8 cellular contexts compared by ENCODE assay signal in the genomic region with DNA sequence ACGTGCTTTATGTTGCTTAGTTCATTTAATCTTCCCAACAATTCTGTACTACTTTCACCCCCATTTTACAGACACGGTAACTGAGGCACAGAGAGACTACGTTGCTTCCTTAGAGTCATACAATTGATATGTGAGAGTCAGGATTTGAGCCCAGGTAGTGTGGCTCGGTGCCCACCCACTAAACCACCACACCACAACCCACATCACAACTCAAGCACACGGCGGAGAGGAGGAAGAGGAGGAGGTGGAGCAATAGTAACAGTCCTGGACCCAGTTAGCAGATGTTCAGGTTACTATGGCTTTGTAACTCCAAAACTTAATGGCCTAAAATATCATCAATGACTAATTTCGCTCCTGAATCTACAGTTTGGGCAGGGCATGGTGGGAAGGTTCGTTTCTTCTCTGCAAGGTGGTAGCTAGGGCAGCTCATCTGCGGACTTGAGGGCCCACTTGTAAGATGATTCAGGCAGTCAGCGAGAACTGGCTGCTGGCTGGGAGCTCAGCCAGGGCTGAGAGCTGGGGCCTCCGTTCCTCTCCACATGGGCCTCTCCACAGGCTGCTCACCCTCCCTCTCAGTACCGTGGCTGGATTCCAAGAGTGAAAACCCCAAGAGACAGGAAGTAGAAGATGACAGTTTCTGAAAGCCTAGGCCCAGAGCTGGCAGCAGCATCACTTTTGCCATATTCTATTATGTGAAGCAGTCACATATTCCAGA.
A peak's percentile ranks its signal among the peaks of the same experiment; 100 is the strongest.
DNase-seq lines count a peak whose midpoint lies in the region; ATAC-seq and TF ChIP-seq lines count a peak whose summit lies in the region.

No MANE protein-coding gene starts in this region.

- H3K4ac ChIP-seq in IMR-90 (ENCODE audit: low read depth, low read length): peak overlapping the region; percentile 74

- H4K20me1 ChIP-seq in IMR-90 (ENCODE audit: insufficient read depth, low read length): no peaks in the 10 kb centered on the region

- peak overlapping the region; percentile 42 for H3K14ac ChIP-seq in IMR-90 (replicated peaks; ENCODE audit: low read depth, low read length)

- CTCF ChIA-PET in IMR-90 (lab: Yijun Ruan, JAX): no interaction called here

- H3K79me1 ChIP-seq in IMR-90 (ENCODE audit: low read depth in 1 of 2, low read length in 2 of 2): no peaks in the 10 kb centered on the region

- H3K27me3 ChIP-seq in IMR-90 (ENCODE audit: control insufficient read depth, insufficient read depth, low read length): no peaks in the 10 kb centered on the region; the same call in 1 of the 2 replicates
- no peaks in the 10 kb centered on the region for H3K27me3 ChIP-seq in ascending aorta

- peak overlapping the region; percentile 39 for H4K5ac ChIP-seq in IMR-90 (ENCODE audit: low read depth, low read length)

- peak overlapping the region; percentile 38 for H3K18ac ChIP-seq in IMR-90 (ENCODE audit: low read depth, low read length)

- in situ Hi-C loops in IMR-90 (cut with MboI; ENCODE audit: low sequenced_read_pairs): no loop called here

- no peak overlapping the region for H3K23ac ChIP-seq in IMR-90 (ENCODE audit: low read depth, low read length)

- peak; percentile 28; the same call in 1 of the 2 replicates for TF ChIP-seq RAD21 in IMR-90 (IDR thresholded peaks at IDR 0.05; ENCODE audit: low read length)

- H3K4me3 ChIP-seq in IMR-90 (ENCODE audit: insufficient read depth, low read depth, low read length) (no peak overlapping the region), ascending aorta (no peak overlapping the region)

- POLR2A ChIA-PET in IMR-90 (lab: Charles Lee; ENCODE audit: unreplicated experiment): no interaction called here

- no peaks in the 10 kb centered on the region; the same call in 1 of the 2 replicates for H3K9me3 ChIP-seq in IMR-90 (ENCODE audit: control insufficient read depth, insufficient read depth, low read length)
- no peaks in the 10 kb centered on the region for H3K9me3 ChIP-seq in ascending aorta

- peak overlapping the region; percentile 96; the same call in 1 of the 2 replicates for H2AK5ac ChIP-seq in IMR-90 (ENCODE audit: low read depth, low read length)

- intact Hi-C loops in IMR-90 (cut with micrococcal nuclease): no loop called here
- intact Hi-C loops in ascending aorta (cut with DNase I): no loop called here

- TF ChIP-seq CTCF in IMR-90 (conservative IDR thresholded peaks at IDR 0.05; ENCODE audit: low read depth, low read length): no peak
- no peak for TF ChIP-seq CTCF in ascending aorta (IDR thresholded peaks at IDR 0.05)

- peaks cover 8% of the 10 kb centered on the region for H3K4me1 ChIP-seq in IMR-90 (ENCODE audit: control insufficient read depth, insufficient read depth, low read length)
- H3K4me1 ChIP-seq in ascending aorta: peaks cover 6 to 15% of the 10 kb centered on the region in 2 donors

- peak overlapping the region; percentile 59; the same call in 1 of the 2 replicates for H4K91ac ChIP-seq in IMR-90 (ENCODE audit: insufficient read depth, low read depth, low read length)

- ATAC-seq in IMR-90 (ENCODE audit: low read depth): peak; percentile 98
- ATAC-seq in HG03520 (IDR thresholded peaks at IDR 0.05; ENCODE audit: unreplicated experiment): no peak
- no peak for ATAC-seq in GM18873 (IDR thresholded peaks at IDR 0.05; ENCODE audit: low FRiP score, unreplicated experiment)

- DNase-seq in GM19240 (ENCODE audit: insufficient read length, low spot score): peak; percentile 32
- DNase-seq in IMR-90: peak; percentile 98
- peak in 4 of 5 donors; percentile 28 to 83 (median 32) for DNase-seq in T-helper 1 cell
- DNase-seq in ascending aorta (ENCODE audit: low spot score in 2 of 2): peak; percentile 50 to 89
- peak; percentile 84 to 85 for DNase-seq in hippocampal formation (lab: John Stamatoyannopoulos, UW)
- DNase-seq in stimulated activated CD4-positive, alpha-beta T cell treated with anti-CD3 and anti-CD28 coated beads, Interleukin-1b, Interleukin-23, amount 100 ng/mL, for 4 hours (ENCODE audit: low read depth in 2 of 2): peak; percentile 23 to 26

- H3K9me1 ChIP-seq in IMR-90 (ENCODE audit: insufficient read depth, low read length): 0 out of 2 replicates have a peak, but pooled peaks cover 5% of the 10 kb centered on the region

- no peak overlapping the region for H3K9ac ChIP-seq in IMR-90 (ENCODE audit: low read depth, low read length)

- BruUV-seq in IMR-90 (replicated peaks; lab: Mats Ljungman, UMichigan): no TSS peak

- dilution Hi-C loops in IMR-90 (cut with HindIII; ENCODE audit: low sequenced_read_pairs, unreplicated experiment): no loop called here

- H3K36me3 ChIP-seq in IMR-90 (ENCODE audit: control insufficient read depth, insufficient read depth, low read length) (no peaks in the 10 kb centered on the region), ascending aorta (no peaks in the 10 kb centered on the region)

- H2BK120ac ChIP-seq in IMR-90 (ENCODE audit: low read depth, low read length): peak overlapping the region; percentile 63

- peak overlapping the region; percentile 58 for H2AFZ ChIP-seq in IMR-90 (replicated peaks; ENCODE audit: low read length, poor library complexity)

- no peak overlapping the region for H3K56ac ChIP-seq in IMR-90 (ENCODE audit: extremely low read depth, insufficient read depth, low read length)

- no CpG with 5 or more reads among the region's 12 CpGs for WGBS in IMR-90 (ENCODE audit: extremely low coverage in 2 of 2, insufficient read length in 1 of 2), 2 experiments

- peak overlapping the region; percentile 41; the same call in 1 of the 2 replicates for H3K27ac ChIP-seq in IMR-90 (ENCODE audit: insufficient read depth, low read length)
- H3K27ac ChIP-seq in ascending aorta: peak overlapping the region; percentile 27 to 34

- peak overlapping the region; percentile 3; the same call in 1 of the 2 replicates for H3K4me2 ChIP-seq in IMR-90 (ENCODE audit: low read depth, low read length)

- H2AK9ac ChIP-seq in IMR-90 (replicated peaks; ENCODE audit: low read depth, low read length, poor library complexity): peak overlapping the region; percentile 58

- peak overlapping the region in 1 of 2 experiments; percentile 75; a peak in 2 of 4 replicates for H4K8ac ChIP-seq in IMR-90 (ENCODE audit: low read depth in 2 of 2, low read length in 2 of 2)

- peak overlapping the region; percentile 46; the same call in 2 of the 3 replicates for H2BK15ac ChIP-seq in IMR-90 (ENCODE audit: low read depth, low read length)

- H2BK5ac ChIP-seq in IMR-90 (ENCODE audit: low read depth, low read length, poor library complexity, severe bottlenecking): peak overlapping the region; percentile 71

- peak overlapping the region; percentile 81 for H2BK20ac ChIP-seq in IMR-90 (ENCODE audit: low read depth, low read length)

- TF ChIP-seq POLR2A in IMR-90 (IDR thresholded peaks at IDR 0.05; ENCODE audit: low read depth, low read length): no peak

TF ChIP-seq in IMR-90, 13 proteins besides CTCF, POLR2A, EP300 and RAD21:
- TF ChIP-seq, protein P1, sequence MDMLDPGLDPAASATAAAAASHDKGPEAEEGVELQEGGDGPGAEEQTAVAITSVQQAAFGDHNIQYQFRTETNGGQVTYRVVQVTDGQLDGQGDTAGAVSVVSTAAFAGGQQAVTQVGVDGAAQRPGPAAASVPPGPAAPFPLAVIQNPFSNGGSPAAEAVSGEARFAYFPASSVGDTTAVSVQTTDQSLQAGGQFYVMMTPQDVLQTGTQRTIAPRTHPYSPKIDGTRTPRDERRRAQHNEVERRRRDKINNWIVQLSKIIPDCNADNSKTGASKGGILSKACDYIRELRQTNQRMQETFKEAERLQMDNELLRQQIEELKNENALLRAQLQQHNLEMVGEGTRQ (IDR thresholded peaks at IDR 0.05; ENCODE audit: low read depth, low read length): 0 out of 2 replicates have a peak, but pooled peaks have one; percentile 7
- TF ChIP-seq SMC3 (IDR thresholded peaks at IDR 0.05; ENCODE audit: low read depth, low read length): no peak
- no peak for TF ChIP-seq MAFK (IDR thresholded peaks at IDR 0.05; ENCODE audit: low read depth, low read length)
- TF ChIP-seq CEBPB (IDR thresholded peaks at IDR 0.05; ENCODE audit: low read depth, low read length): no peak
- peak; percentile 72 for TF ChIP-seq MAZ (IDR thresholded peaks at IDR 0.05; ENCODE audit: borderline replicate concordance, low read depth, low read length)
- TF ChIP-seq MXI1 (IDR thresholded peaks at IDR 0.05; ENCODE audit: borderline replicate concordance, low read depth, low read length): 0 out of 2 replicates have a peak, but pooled peaks have one; percentile 21
TF ChIP-seq in IMR-90: peak in this region for 3.

Comparison
In these comparisons a context has a peak if more than half of its experiments do, and no peak if none do; other contexts are left out.
1. DNase-seq: peak in every context shown above with its lines; median percentile 98 in IMR-90; 84 in hippocampal formation; 70 in ascending aorta; 32 in GM19240; 32 in T-helper 1 cell; 24 in stimulated activated CD4-positive, alpha-beta T cell treated with anti-CD3 and anti-CD28 coated beads, Interleukin-1b, Interleukin-23, amount 100 ng/mL, for 4 hours.